Comparison of ENCODE assay signal across 34 cellular contexts in genomic region chr5:6117212-6117611, GRCh38.
"Had no signal": no experiment of that assay in that cellular context is flagged by ENCODE, and none has a peak within 500 bp of the region (broad histone marks: within the 10 kb centered on the region; RNA-seq: fewer than 3 reads in every experiment).

No MANE protein-coding gene starts in this region.

- H3K9me3 Mint-ChIP-seq: activated B cell treated with CpG ODN at 0.5 μM for 24 hours; activated naive CD4-positive, alpha-beta T cell treated with anti-CD3 and anti-CD28 coated beads, Interleukin-2, amount 10 ng/mL, durations not matched to agents 7 days and 5 days; activated T-cell treated with anti-CD3 and anti-CD28 coated beads, Interleukin-2, amount 50 U/mL, for 24 hours; T-helper 2 cell treated with Interferon-gamma antibody and Interleukin-4, amounts not matched to agents 5 μg/mL and 100 μg/mL, for 36 hours had no signal

- H3K27me3 ChIP-seq: ascending aorta, breast epithelium, cardiac muscle cell, dorsolateral prefrontal cortex, foreskin keratinocyte, gastrocnemius medialis, heart left ventricle had no signal

- H3K27ac Mint-ChIP-seq: activated B cell treated with CpG ODN at 0.5 μM for 24 hours; activated CD4-positive, alpha-beta memory T cell treated with anti-CD3 and anti-CD28 coated beads, Interleukin-2, amount 10 ng/mL, durations not matched to agents 7 days and 5 days; activated naive CD4-positive, alpha-beta T cell treated with anti-CD3 and anti-CD28 coated beads, Interleukin-2, amount 10 ng/mL, durations not matched to agents 7 days and 5 days; activated naive CD4-positive, alpha-beta T cell treated with anti-CD3 and anti-CD28 coated beads, Interleukin-2, amount 50 U/mL, for 72 hours; activated naive CD8-positive, alpha-beta T cell treated with anti-CD3 and anti-CD28 coated beads, Interleukin-2, amount 10 ng/mL, durations not matched to agents 7 days and 5 days; activated T-cell treated with anti-CD3 and anti-CD28 coated beads, Interleukin-2, amount 50 U/mL, for 24 hours; activated T-cell treated with anti-CD3 and anti-CD28 coated beads, Interleukin-2, amount 50 U/mL, for 72 hours; brain; dendritic cell treated with granulocyte-macrophage colony-stimulating factor and Interleukin-4, amounts not matched to agents 40 ng/mL and 50 ng/mL, for 4 days; endodermal cell; T-helper 17 cell; T-helper 2 cell treated with Interferon-gamma antibody and Interleukin-4, amounts not matched to agents 5 μg/mL and 100 μg/mL, for 36 hours had no signal

- H3K27me3 Mint-ChIP-seq: activated CD4-positive, alpha-beta memory T cell treated with anti-CD3 and anti-CD28 coated beads, Interleukin-2, amount 10 ng/mL, durations not matched to agents 7 days and 5 days; activated naive CD4-positive, alpha-beta T cell treated with anti-CD3 and anti-CD28 coated beads, Interleukin-2, amount 10 ng/mL, durations not matched to agents 7 days and 5 days; activated naive CD8-positive, alpha-beta T cell treated with anti-CD3 and anti-CD28 coated beads, Interleukin-2, amount 10 ng/mL, durations not matched to agents 7 days and 5 days; brain; dendritic cell treated with granulocyte-macrophage colony-stimulating factor and Interleukin-4, amounts not matched to agents 40 ng/mL and 50 ng/mL, for 4 days; T-helper 17 cell had no signal

- H3K4me1 Mint-ChIP-seq: activated B cell treated with CpG ODN at 0.5 μM for 24 hours; activated CD4-positive, alpha-beta memory T cell treated with anti-CD3 and anti-CD28 coated beads, Interleukin-2, amount 10 ng/mL, durations not matched to agents 7 days and 5 days; activated naive CD4-positive, alpha-beta T cell treated with anti-CD3 and anti-CD28 coated beads, Interleukin-2, amount 10 ng/mL, durations not matched to agents 7 days and 5 days; activated naive CD8-positive, alpha-beta T cell treated with anti-CD3 and anti-CD28 coated beads, Interleukin-2, amount 10 ng/mL, durations not matched to agents 7 days and 5 days; endodermal cell; T-helper 17 cell had no signal

- DNase-seq: activated B cell treated with CpG ODN at 0.5 μM for 24 hours; activated CD4-positive, alpha-beta memory T cell treated with anti-CD3 and anti-CD28 coated beads, Interleukin-2, amount 10 ng/mL, durations not matched to agents 7 days and 5 days; activated CD4-positive, alpha-beta T cell treated with anti-CD3 and anti-CD28 coated beads for 48 hours; activated CD4-positive, alpha-beta T cell treated with anti-CD3 and anti-CD28 coated beads, Interleukin-2, amount 50 U/mL, for 4 hours; activated CD8-positive, alpha-beta memory T cell treated with anti-CD3 and anti-CD28 coated beads, Interleukin-2, amount 50 U/mL, for 48 hours; activated gamma-delta T cell; activated naive CD4-positive, alpha-beta T cell; activated naive CD4-positive, alpha-beta T cell treated with anti-CD3 and anti-CD28 coated beads, Interleukin-2, amount 10 ng/mL, durations not matched to agents 7 days and 5 days; activated naive CD8-positive, alpha-beta T cell treated with anti-CD3 and anti-CD28 coated beads, Interleukin-2, amount 10 ng/mL, durations not matched to agents 7 days and 5 days; activated T-cell treated with anti-CD3 and anti-CD28 coated beads for 4 hours; activated T-cell treated with anti-CD3 and anti-CD28 coated beads, Interleukin-2, amount 50 U/mL, for 24 hours; activated T-cell treated with anti-CD3 and anti-CD28 coated beads, Interleukin-2, amount 50 U/mL, for 72 hours; central memory CD4-positive, alpha-beta T cell; dorsolateral prefrontal cortex; effector memory CD4-positive, alpha-beta T cell; endodermal cell; foreskin keratinocyte; gastrocnemius medialis; glutamatergic neuron; heart left ventricle; T-helper 1 cell; T-helper 17 cell; T1000; WERI-Rb-1 had no signal

- H3K36me3 ChIP-seq: ascending aorta, breast epithelium, cardiac muscle cell, gastrocnemius medialis, heart left ventricle, WERI-Rb-1 had no signal

- H3K4me3 ChIP-seq: ascending aorta, breast epithelium, cardiac muscle cell, coronary artery, dorsolateral prefrontal cortex, gastrocnemius medialis, heart left ventricle had no signal

- H3K4me3 Mint-ChIP-seq: activated B cell treated with CpG ODN at 0.5 μM for 24 hours; activated CD4-positive, alpha-beta memory T cell treated with anti-CD3 and anti-CD28 coated beads, Interleukin-2, amount 10 ng/mL, durations not matched to agents 7 days and 5 days; activated naive CD4-positive, alpha-beta T cell treated with anti-CD3 and anti-CD28 coated beads, Interleukin-2, amount 10 ng/mL, durations not matched to agents 7 days and 5 days; activated naive CD8-positive, alpha-beta T cell treated with anti-CD3 and anti-CD28 coated beads, Interleukin-2, amount 10 ng/mL, durations not matched to agents 7 days and 5 days; activated T-cell treated with anti-CD3 and anti-CD28 coated beads, Interleukin-2, amount 50 U/mL, for 24 hours; activated T-cell treated with anti-CD3 and anti-CD28 coated beads, Interleukin-2, amount 50 U/mL, for 72 hours; brain; dendritic cell treated with granulocyte-macrophage colony-stimulating factor and Interleukin-4, amounts not matched to agents 40 ng/mL and 50 ng/mL, for 4 days; endodermal cell; T-helper 17 cell; T-helper 2 cell treated with Interferon-gamma antibody and Interleukin-4, amounts not matched to agents 5 μg/mL and 100 μg/mL, for 36 hours had no signal

- H3K4me1 ChIP-seq: ascending aorta, breast epithelium, foreskin keratinocyte, gastrocnemius medialis, heart left ventricle had no signal

- ATAC-seq: activated CD4-positive, CD25-positive, alpha-beta regulatory T cell treated with anti-CD3 and anti-CD28 coated beads, Interleukin-2, amount 50 U/mL, for 24 hours; activated naive CD4-positive, alpha-beta T cell treated with anti-CD3 and anti-CD28 coated beads, Interleukin-2, amount 50 U/mL, for 72 hours; activated T-cell treated with anti-CD3 and anti-CD28 coated beads, Interleukin-2, amount 50 U/mL, for 72 hours; esophagus mucosa; foreskin keratinocyte; gastrocnemius medialis; heart left ventricle; T-helper 17 cell had no signal

- H3K36me3 Mint-ChIP-seq: activated naive CD4-positive, alpha-beta T cell treated with anti-CD3 and anti-CD28 coated beads, Interleukin-2, amount 10 ng/mL, durations not matched to agents 7 days and 5 days; activated naive CD8-positive, alpha-beta T cell treated with anti-CD3 and anti-CD28 coated beads, Interleukin-2, amount 10 ng/mL, durations not matched to agents 7 days and 5 days; brain had no signal

- H3K9me3 ChIP-seq: ascending aorta, breast epithelium, gastrocnemius medialis, heart left ventricle had no signal

- H3K27ac ChIP-seq: ascending aorta, breast epithelium, cardiac muscle cell, coronary artery, dorsolateral prefrontal cortex, foreskin keratinocyte, gastrocnemius medialis, heart left ventricle, WERI-Rb-1 had no signal
